ENCODE assay signal across 20 cellular contexts in genomic region chr18:26524002-26524401, GRCh38.
"Had no signal": no experiment of that assay in that cellular context is flagged by ENCODE, and none has a peak within 500 bp of the region (broad histone marks: within the 10 kb centered on the region; RNA-seq: fewer than 3 reads in every experiment).

No MANE protein-coding gene starts in this region.

- H3K27ac Mint-ChIP-seq: memory B cell had no signal

- H3K27ac ChIP-seq: coronary artery, esophagus squamous epithelium, gastrocnemius medialis, heart right ventricle, left lung, lower lobe of right lung had no signal

- H3K36me3 ChIP-seq: gastrocnemius medialis, heart right ventricle, left lung, lower lobe of right lung had no signal

- H3K9me3 ChIP-seq: esophagus squamous epithelium, gastrocnemius medialis, heart right ventricle, left lung, lower lobe of right lung had no signal

- DNase-seq: dermis blood vessel endothelial cell; dorsolateral prefrontal cortex; effector CD4-positive, alpha-beta T cell; effector memory CD4-positive, alpha-beta T cell; esophagus squamous epithelium; foreskin fibroblast; foreskin melanocyte; gastrocnemius medialis; glutamatergic neuron; head of caudate nucleus; heart right ventricle; hippocampal formation; left cardiac atrium; left lung; left ventricle myocardium superior; lower lobe of right lung; mesendoderm; midbrain had no signal

- H3K27me3 Mint-ChIP-seq: memory B cell had no signal

- H3K4me3 ChIP-seq: coronary artery, dorsolateral prefrontal cortex, esophagus squamous epithelium, gastrocnemius medialis, heart right ventricle, left lung, lower lobe of right lung had no signal

- H3K4me1 ChIP-seq: heart right ventricle, left lung, lower lobe of right lung had no signal

- H3K9me3 Mint-ChIP-seq: memory B cell had no signal

- H3K36me3 Mint-ChIP-seq: memory B cell had no signal

- H3K27me3 ChIP-seq: dorsolateral prefrontal cortex, esophagus squamous epithelium, gastrocnemius medialis, heart right ventricle, left lung had no signal

- ATAC-seq: gastrocnemius medialis, heart right ventricle, left cardiac atrium, left lung, left ventricle myocardium superior, lower lobe of right lung had no signal

- H3K4me3 Mint-ChIP-seq: memory B cell had no signal
